ENCODE assay signal across 1 cellular context in genomic region chr12:6478406-6478805, GRCh38.
TF ChIP-seq lines count a peak whose summit lies in the region.

No MANE protein-coding gene starts in this region.

TF ChIP-seq in A549, 52 proteins besides CTCF, POLR2A, EP300 and RAD21 (continued from another document):
- TF ChIP-seq PBX3 (IDR thresholded peaks at IDR 0.05) (no peak), FOSB (CRISPR knock-in tag; IDR thresholded peaks at IDR 0.05) (no peak), CEBPB (IDR thresholded peaks at IDR 0.05) (no peak), HOXB5 (CRISPR knock-in tag; IDR thresholded peaks at IDR 0.05) (no peak), MYC (IDR thresholded peaks at IDR 0.05; ENCODE audit: borderline replicate concordance, low read length) (no peak), CHD2 (IDR thresholded peaks at IDR 0.05; ENCODE audit: low read length, partially characterized antibody) (no peak), GATA3 (IDR thresholded peaks at IDR 0.05; ENCODE audit: borderline replicate concordance) (no peak), HEYL (CRISPR knock-in tag; IDR thresholded peaks at IDR 0.05) (no peak), ESRRA (IDR thresholded peaks at IDR 0.05; ENCODE audit: borderline replicate concordance, low read length) (no peak)
- TF ChIP-seq, protein P1, sequence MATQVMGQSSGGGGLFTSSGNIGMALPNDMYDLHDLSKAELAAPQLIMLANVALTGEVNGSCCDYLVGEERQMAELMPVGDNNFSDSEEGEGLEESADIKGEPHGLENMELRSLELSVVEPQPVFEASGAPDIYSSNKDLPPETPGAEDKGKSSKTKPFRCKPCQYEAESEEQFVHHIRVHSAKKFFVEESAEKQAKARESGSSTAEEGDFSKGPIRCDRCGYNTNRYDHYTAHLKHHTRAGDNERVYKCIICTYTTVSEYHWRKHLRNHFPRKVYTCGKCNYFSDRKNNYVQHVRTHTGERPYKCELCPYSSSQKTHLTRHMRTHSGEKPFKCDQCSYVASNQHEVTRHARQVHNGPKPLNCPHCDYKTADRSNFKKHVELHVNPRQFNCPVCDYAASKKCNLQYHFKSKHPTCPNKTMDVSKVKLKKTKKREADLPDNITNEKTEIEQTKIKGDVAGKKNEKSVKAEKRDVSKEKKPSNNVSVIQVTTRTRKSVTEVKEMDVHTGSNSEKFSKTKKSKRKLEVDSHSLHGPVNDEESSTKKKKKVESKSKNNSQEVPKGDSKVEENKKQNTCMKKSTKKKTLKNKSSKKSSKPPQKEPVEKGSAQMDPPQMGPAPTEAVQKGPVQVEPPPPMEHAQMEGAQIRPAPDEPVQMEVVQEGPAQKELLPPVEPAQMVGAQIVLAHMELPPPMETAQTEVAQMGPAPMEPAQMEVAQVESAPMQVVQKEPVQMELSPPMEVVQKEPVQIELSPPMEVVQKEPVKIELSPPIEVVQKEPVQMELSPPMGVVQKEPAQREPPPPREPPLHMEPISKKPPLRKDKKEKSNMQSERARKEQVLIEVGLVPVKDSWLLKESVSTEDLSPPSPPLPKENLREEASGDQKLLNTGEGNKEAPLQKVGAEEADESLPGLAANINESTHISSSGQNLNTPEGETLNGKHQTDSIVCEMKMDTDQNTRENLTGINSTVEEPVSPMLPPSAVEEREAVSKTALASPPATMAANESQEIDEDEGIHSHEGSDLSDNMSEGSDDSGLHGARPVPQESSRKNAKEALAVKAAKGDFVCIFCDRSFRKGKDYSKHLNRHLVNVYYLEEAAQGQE (IDR thresholded peaks at IDR 0.05) = no peak
- TF ChIP-seq, protein P2, sequence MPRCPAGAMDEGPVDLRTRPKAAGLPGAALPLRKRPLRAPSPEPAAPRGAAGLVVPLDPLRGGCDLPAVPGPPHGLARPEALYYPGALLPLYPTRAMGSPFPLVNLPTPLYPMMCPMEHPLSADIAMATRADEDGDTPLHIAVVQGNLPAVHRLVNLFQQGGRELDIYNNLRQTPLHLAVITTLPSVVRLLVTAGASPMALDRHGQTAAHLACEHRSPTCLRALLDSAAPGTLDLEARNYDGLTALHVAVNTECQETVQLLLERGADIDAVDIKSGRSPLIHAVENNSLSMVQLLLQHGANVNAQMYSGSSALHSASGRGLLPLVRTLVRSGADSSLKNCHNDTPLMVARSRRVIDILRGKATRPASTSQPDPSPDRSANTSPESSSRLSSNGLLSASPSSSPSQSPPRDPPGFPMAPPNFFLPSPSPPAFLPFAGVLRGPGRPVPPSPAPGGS (IDR thresholded peaks at IDR 0.05) = no peak
